In the genomic region with DNA sequence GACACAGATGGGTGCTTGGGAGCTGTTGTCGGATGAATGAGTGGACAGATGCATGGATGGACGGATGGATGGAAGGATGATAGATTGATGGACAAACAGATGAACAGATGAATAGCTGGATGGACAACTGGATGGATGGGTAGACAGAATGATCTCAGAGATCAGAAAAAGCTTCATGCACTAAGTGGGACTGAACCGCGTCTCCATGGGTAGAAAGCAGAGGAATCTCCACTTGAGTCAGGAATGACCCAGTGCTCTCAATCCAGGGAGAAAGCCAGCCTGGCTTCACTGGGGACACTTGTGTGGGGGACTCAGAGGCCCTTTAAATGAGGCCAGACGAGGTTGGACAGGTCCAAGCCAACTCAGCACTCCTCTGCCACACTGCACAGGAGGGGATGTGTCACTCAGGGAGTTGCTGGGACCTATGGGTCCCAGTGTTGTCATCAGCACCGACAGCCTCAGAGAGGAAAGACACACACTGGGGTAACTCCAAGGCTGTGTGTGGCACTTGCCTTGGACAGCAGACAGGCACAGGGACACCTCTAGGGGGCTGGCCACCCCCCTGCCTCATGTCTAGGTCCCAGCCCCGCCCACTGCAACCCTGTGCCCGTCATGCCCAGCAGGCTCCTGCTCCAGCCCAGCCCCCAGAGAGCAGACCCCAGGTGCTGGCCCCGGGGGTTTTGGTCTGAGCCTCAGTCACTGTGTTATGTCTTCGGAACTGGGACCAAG, we compare ENCODE assay signal across 27 cellular contexts. TPM values are rescaled to one million over a fixed set of nuclear protein-coding genes. Genes with fewer than 3 reads are reported as not detected.
DNase-seq lines count a peak whose midpoint lies in the region; ATAC-seq and TF ChIP-seq lines count a peak whose summit lies in the region.
"Had no signal": no experiment of that assay in that cellular context is flagged by ENCODE, and none has a peak within 500 bp of the region (broad histone marks: within the 10 kb centered on the region; RNA-seq: fewer than 3 reads in every experiment).

No MANE protein-coding gene starts in this region.

- TF ChIP-seq CTCF in sigmoid colon (IDR thresholded peaks at IDR 0.05) (no peak), vagina (IDR thresholded peaks at IDR 0.05) (no peak)

- 74 to 80% methylated on average over 10 of the region's 10 CpGs for WGBS in sigmoid colon, 2 donors

- peaks cover 14% of the 10 kb centered on the region for H3K27me3 ChIP-seq in H7 (ENCODE audit: control insufficient read depth, insufficient read depth, low read length)
- H3K27me3 ChIP-seq in sigmoid colon = peaks cover 0 to 14% (median 8%) of the 10 kb centered on the region in 3 donors
- H3K27me3 ChIP-seq in vagina = no peaks in the 10 kb centered on the region

- no peaks in the 10 kb centered on the region for H3K36me3 Mint-ChIP-seq in dendritic cell treated with granulocyte-macrophage colony-stimulating factor and Interleukin-4, amounts not matched to agents 40 ng/mL and 50 ng/mL, for 4 days (ENCODE audit: low read depth)
- H3K36me3 Mint-ChIP-seq: activated naive CD8-positive, alpha-beta T cell; brain had no signal

- intact Hi-C loops in dendritic cell treated with granulocyte-macrophage colony-stimulating factor and Interleukin-4, amounts not matched to agents 40 ng/mL and 50 ng/mL, for 4 days (cut with micrococcal nuclease) = no loop called here
- intact Hi-C loops in sigmoid colon (cut with DNase I) = no loop called here
- intact Hi-C loops in vagina (cut with DNase I) = no loop called here

- TF ChIP-seq EP300 in sigmoid colon (IDR thresholded peaks at IDR 0.05) = no peak

- no peak overlapping the region for H3K4me3 Mint-ChIP-seq in dendritic cell treated with granulocyte-macrophage colony-stimulating factor and Interleukin-4, amounts not matched to agents 40 ng/mL and 50 ng/mL, for 4 days
- H3K4me3 Mint-ChIP-seq: activated CD4-positive, alpha-beta T cell treated with anti-CD3 and anti-CD28 coated beads, Interleukin-2, amount 10 ng/mL, durations not matched to agents 24 days and 14 days; activated naive CD8-positive, alpha-beta T cell; brain had no signal

- H3K9me3 ChIP-seq in sigmoid colon = no peaks in the 10 kb centered on the region
- H3K9me3 ChIP-seq in vagina = no peaks in the 10 kb centered on the region
- H3K9me3 ChIP-seq: A549, HAP-1 had no signal

- H3K36me3 ChIP-seq in H7 (replicated peaks; ENCODE audit: control insufficient read depth, insufficient read depth, low read length) = no peaks in the 10 kb centered on the region
- no peaks in the 10 kb centered on the region for H3K36me3 ChIP-seq in sigmoid colon
- no peaks in the 10 kb centered on the region for H3K36me3 ChIP-seq in vagina
- H3K36me3 ChIP-seq: HAP-1 had no signal

- no peaks in the 10 kb centered on the region for H3K9me3 Mint-ChIP-seq in dendritic cell treated with granulocyte-macrophage colony-stimulating factor and Interleukin-4, amounts not matched to agents 40 ng/mL and 50 ng/mL, for 4 days
- H3K9me3 Mint-ChIP-seq: activated CD4-positive, alpha-beta T cell treated with anti-CD3 and anti-CD28 coated beads, Interleukin-2, amount 10 ng/mL, durations not matched to agents 24 days and 14 days had no signal

- peaks cover 13% of the 10 kb centered on the region for H3K4me1 Mint-ChIP-seq in dendritic cell treated with granulocyte-macrophage colony-stimulating factor and Interleukin-4, amounts not matched to agents 40 ng/mL and 50 ng/mL, for 4 days (ENCODE audit: low read depth)

- H3K27ac Mint-ChIP-seq in dendritic cell treated with granulocyte-macrophage colony-stimulating factor and Interleukin-4, amounts not matched to agents 40 ng/mL and 50 ng/mL, for 4 days = peak overlapping the region; percentile 36
- H3K27ac Mint-ChIP-seq: activated CD4-positive, alpha-beta T cell treated with anti-CD3 and anti-CD28 coated beads, Interleukin-2, amount 10 ng/mL, durations not matched to agents 24 days and 14 days; activated naive CD8-positive, alpha-beta T cell; brain had no signal

- H3K4me1 ChIP-seq in sigmoid colon = no peaks in the 10 kb centered on the region
- H3K4me1 ChIP-seq in vagina = no peaks in the 10 kb centered on the region
- H3K4me1 ChIP-seq: A549, HAP-1 had no signal

- peak; percentile 6 for DNase-seq in activated T-cell treated with anti-CD3 and anti-CD28 coated beads, Interleukin-2, amount 50 U/mL, for 1 hour
- no peak for DNase-seq in activated T-cell treated with anti-CD3 and anti-CD28 coated beads, Interleukin-2, amount 50 U/mL, for 48 hours
- peak; percentile 72 for DNase-seq in H7
- peak; percentile 24 for DNase-seq in sigmoid colon
- no peak for DNase-seq in vagina (ENCODE audit: extremely low spot score in 2 of 2)
- no peak for DNase-seq in hippocampal formation (lab: John Stamatoyannopoulos, UW)
- DNase-seq: activated CD4-positive, alpha-beta T cell treated with anti-CD3 and anti-CD28 coated beads, Interleukin-2, amount 10 ng/mL, durations not matched to agents 24 days and 14 days; activated T-cell treated with anti-CD3 and anti-CD28 coated beads for 4 hours; DMS153; foreskin fibroblast; KG1; kidney glomerular epithelial cell; NCI-H1092; NCI-H2107; NCI-H526; PC-3; stimulated activated CD4-positive, alpha-beta T cell treated with anti-CD3 and anti-CD28 coated beads, Interleukin-12 subunit alpha, Interleukin-12 subunit beta, amount 100 ng/mL, for 4 hours; T1000 had no signal

- H3K27ac ChIP-seq in sigmoid colon = no peak overlapping the region
- H3K27ac ChIP-seq in vagina = no peak overlapping the region
- H3K27ac ChIP-seq: A549, coronary artery had no signal

- TF ChIP-seq POLR2A in sigmoid colon (IDR thresholded peaks at IDR 0.05) = no peak
- no peak for TF ChIP-seq POLR2A in vagina (IDR thresholded peaks at IDR 0.05)

- H3K4me3 ChIP-seq in H7 (ENCODE audit: insufficient read depth, low read depth, low read length) (no peak overlapping the region), sigmoid colon (no peak overlapping the region), vagina (no peak overlapping the region)
- H3K4me3 ChIP-seq: A549, coronary artery, HAP-1 had no signal

- peaks cover 27% of the 10 kb centered on the region for H3K27me3 Mint-ChIP-seq in dendritic cell treated with granulocyte-macrophage colony-stimulating factor and Interleukin-4, amounts not matched to agents 40 ng/mL and 50 ng/mL, for 4 days

- no peak for ATAC-seq in HG02610 (IDR thresholded peaks at IDR 0.05; ENCODE audit: unreplicated experiment)
- ATAC-seq: A549, PC-3 had no signal

RNA-seq across cellular contexts. Expression of gene IGLL5, which starts 5.6 kb away (rescaled TPM):
- total RNA-seq in H7 (2014; rRNA removed; shearing (Covaris generic)) = not detected in 2 replicates
- total RNA-seq in sigmoid colon = under 1 TPM in 1 of 4 donors, not detected in 3; 0.99 TPM
- polyA plus RNA-seq in sigmoid colon = 10 to 100 TPM; 10.2 to 39.6 (median 18.3) TPM
- 1.7 TPM for total RNA-seq in vagina
- total RNA-seq: activated CD4-positive, alpha-beta T cell treated with anti-CD3 and anti-CD28 coated beads, Interleukin-2, amount 10 ng/mL, durations not matched to agents 24 days and 14 days; endothelial cell of umbilical vein; PC-3; SK-MEL-5 had no signal
- polyA plus RNA-seq: A549, endothelial cell of umbilical vein had no signal

Comparison
In these comparisons a context has a peak if more than half of its experiments do, and no peak if none do; other contexts are left out.
1. DNase-seq: peak in activated T-cell treated with anti-CD3 and anti-CD28 coated beads, Interleukin-2, amount 50 U/mL, for 1 hour (single experiment), H7 (single experiment) and sigmoid colon (single experiment); none in activated T-cell treated with anti-CD3 and anti-CD28 coated beads, Interleukin-2, amount 50 U/mL, for 48 hours (0 of 2), vagina (0 of 2) and hippocampal formation (0 of 2).